ENCODE assay signal across 8 cellular contexts in genomic region chr6:136782021-136782770, GRCh38. TPM values are rescaled to one million over a fixed set of nuclear protein-coding genes. Genes with fewer than 3 reads are reported as not detected.
DNase-seq lines count a peak whose midpoint lies in the region; ATAC-seq and TF ChIP-seq lines count a peak whose summit lies in the region.

No MANE protein-coding gene starts in this region.

- TF ChIP-seq POLR2A in NB4 (IDR thresholded peaks at IDR 0.05; ENCODE audit: extremely low read depth, insufficient read length) (no peak), body of pancreas (IDR thresholded peaks at IDR 0.05) (no peak), GM18505 (IDR thresholded peaks at IDR 0.05; ENCODE audit: borderline replicate concordance, extremely low read depth, insufficient read depth, insufficient read length) (no peak)

- peak; percentile 25 for ATAC-seq in body of pancreas
- no peak for ATAC-seq in naive B cell (ENCODE audit: low read depth in 2 of 2)
- ATAC-seq in GM18505 (IDR thresholded peaks at IDR 0.05; ENCODE audit: unreplicated experiment) = no peak

- H3K9me3 Mint-ChIP-seq in naive B cell = no peaks in the 10 kb centered on the region

- H3K4me3 ChIP-seq in NB4 (ENCODE audit: low read depth, low read length) (no peak overlapping the region), body of pancreas (no peak overlapping the region)

- no peaks in the 10 kb centered on the region for H3K27me3 Mint-ChIP-seq in naive B cell

- H3K36me3 ChIP-seq in body of pancreas (replicated peaks in 1 of 2; ENCODE audit: insufficient read depth in 1 of 2, low read depth in 2 of 2) = no peaks in the 10 kb centered on the region

- intact Hi-C loops in body of pancreas (cut with DNase I) = no loop called here

- TF ChIP-seq CTCF in NB4 (IDR thresholded peaks at IDR 0.05; ENCODE audit: low read depth, low read length) (no peak), body of pancreas (IDR thresholded peaks at IDR 0.05) (no peak)

- no peaks in the 10 kb centered on the region for H3K27me3 ChIP-seq in body of pancreas

- H3K27ac ChIP-seq in body of pancreas = peak overlapping the region in 1 of 4 donors; percentile 50

- no peaks in the 10 kb centered on the region for H3K36me3 Mint-ChIP-seq in naive B cell

- DNase-seq in DMS53 (lab: John Stamatoyannopoulos, UW) (peak; percentile 57), NB4 (ENCODE audit: low read depth) (peak; percentile 79), body of pancreas (no peak), naive B cell (no peak), NCI-H2107 treated with DMSO at 0.1 percent for 48 hours (lab: John Stamatoyannopoulos, UW; ENCODE audit: unreplicated experiment) (no peak)
- DNase-seq in effector CD8-positive, alpha-beta T cell (lab: John Stamatoyannopoulos, UW) = no peak
- no peak for DNase-seq in activated effector memory CD4-positive, alpha-beta T cell treated with anti-CD3 and anti-CD28 coated beads, Interleukin-2, amount 50 U/mL, for 16 hours

- H3K9me3 ChIP-seq in body of pancreas = no peaks in the 10 kb centered on the region

- H3K27ac Mint-ChIP-seq in naive B cell = peak overlapping the region in 5 of 6 donors; percentile 9 to 71 (median 21)

- H3K4me1 ChIP-seq in body of pancreas = peaks cover 52% of the 10 kb centered on the region

- H3K4me3 Mint-ChIP-seq in naive B cell = peak overlapping the region in 2 of 8 donors; percentile 2 to 40

- peaks cover 32 to 63% (median 52%) of the 10 kb centered on the region in 3 donors for H3K4me1 Mint-ChIP-seq in naive B cell

- 65 to 94% methylated on average over 1 of the region's 1 CpG for WGBS in body of pancreas, 2 donors

RNA-seq across cellular contexts. Expression of gene MAP3K5, which starts 10.1 kb away (rescaled TPM):
- 10 to 100 TPM; 33.7 to 36.9 TPM for total RNA-seq in body of pancreas
- polyA plus RNA-seq in naive B cell (ENCODE audit: low read depth in 6 of 6) = 10 to 100 TPM in 3 of 6 donors, 1 to 10 TPM in 3; 5.8 to 15.5 (median 10.1) TPM

RNA-seq across cellular contexts. Expression of gene PEX7, which starts 40.2 kb away (rescaled TPM):
- total RNA-seq in body of pancreas = 10 to 100 TPM in 1 of 2 donors, 1 to 10 TPM in 1; 8.9 to 17.9 TPM
- 10 to 100 TPM in 1 of 6 donors, 1 to 10 TPM in 5; 6.4 to 19.6 (median 8.1) TPM for polyA plus RNA-seq in naive B cell (ENCODE audit: low read depth in 6 of 6)

Comparison
In these comparisons a context has a peak if more than half of its experiments do, and no peak if none do; other contexts are left out.
1. DNase-seq: peak in DMS53 (single experiment) and NB4 (single experiment); none in body of pancreas (0 of 4), naive B cell (single experiment), effector CD8-positive, alpha-beta T cell (single experiment), activated effector memory CD4-positive, alpha-beta T cell treated with anti-CD3 and anti-CD28 coated beads, Interleukin-2, amount 50 U/mL, for 16 hours (single experiment) and NCI-H2107 treated with DMSO at 0.1 percent for 48 hours (single experiment).